8 cellular contexts compared by ENCODE assay signal in the genomic region with DNA sequence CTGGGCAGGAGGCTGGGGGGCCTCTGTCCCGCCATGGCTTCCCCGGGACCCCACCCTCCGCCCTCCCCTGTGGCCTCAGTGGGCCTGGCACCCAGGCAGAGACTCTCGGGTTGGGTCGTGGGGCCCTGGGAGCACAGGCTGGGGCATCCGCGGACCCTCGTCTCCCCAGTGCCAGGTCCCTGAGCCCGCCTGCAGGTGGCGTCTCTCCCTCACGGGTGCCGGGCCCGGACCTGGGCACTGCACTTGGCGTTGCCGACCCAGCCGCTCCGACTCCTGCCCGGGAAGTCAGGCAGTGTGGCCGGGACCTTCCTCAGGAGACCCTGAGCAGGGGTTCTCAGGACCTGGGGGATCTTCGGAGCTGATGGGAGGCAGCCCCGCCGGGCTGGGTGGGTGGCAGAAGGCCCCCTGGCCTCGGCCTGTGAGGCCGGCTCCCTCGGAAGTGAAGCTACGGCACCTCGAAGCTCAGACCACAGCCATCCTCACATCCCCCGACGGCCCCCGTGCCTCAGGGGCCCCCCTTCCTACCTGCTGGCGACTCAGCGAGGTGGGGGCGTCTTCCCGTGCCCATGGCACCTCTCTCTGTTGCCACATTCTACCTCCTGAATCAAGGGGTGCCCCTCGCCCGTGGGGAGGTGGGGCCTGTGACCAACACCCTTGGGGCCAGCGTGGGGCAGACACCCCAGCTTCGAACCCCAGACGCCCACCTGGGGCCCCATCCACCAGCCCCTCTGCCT. TPM values are rescaled to one million over a fixed set of nuclear protein-coding genes. Genes with fewer than 3 reads are reported as not detected.
DNase-seq lines count a peak whose midpoint lies in the region; ATAC-seq and TF ChIP-seq lines count a peak whose summit lies in the region.

No MANE protein-coding gene starts in this region.

- peak overlapping the region; percentile 26 for H3K4me3 Mint-ChIP-seq in dendritic cell treated with granulocyte-macrophage colony-stimulating factor and Interleukin-4, amounts not matched to agents 40 ng/mL and 50 ng/mL, for 4 days

- no peaks in the 10 kb centered on the region for H3K9me3 ChIP-seq in lower lobe of right lung

- H3K27me3 ChIP-seq in lower lobe of right lung (ENCODE audit: low read depth): peaks cover 16% of the 10 kb centered on the region

- no peaks in the 10 kb centered on the region for H3K36me3 ChIP-seq in lower lobe of right lung

- peaks cover 10% of the 10 kb centered on the region for H3K4me1 ChIP-seq in lower lobe of right lung

- H3K27ac ChIP-seq in lower lobe of right lung: no peak overlapping the region

- ATAC-seq in lower lobe of right lung (peak; percentile 87 to 92), HG02642 (IDR thresholded peaks at IDR 0.05; ENCODE audit: poor library complexity, unreplicated experiment) (no peak)

- H3K4me3 ChIP-seq in lower lobe of right lung: peak overlapping the region; percentile 40

- DNase-seq in COLO829 (ENCODE audit: low spot score): peak; percentile 42
- peak; percentile 13 for DNase-seq in GOT3 (lab: John Stamatoyannopoulos, UW)
- DNase-seq in NCI-H345 (lab: John Stamatoyannopoulos, UW): peak; percentile 71
- DNase-seq in activated CD4-positive, alpha-beta T cell treated with anti-CD3 and anti-CD28 coated beads, Interleukin-2, amount 50 U/mL, for 1 hour: peak; percentile 84
- peak; percentile 88 for DNase-seq in lower lobe of right lung
- DNase-seq in stimulated activated CD4-positive, alpha-beta T cell treated with anti-CD3 and anti-CD28 coated beads, Interleukin-4, amount 100 ng/mL, for 4 hours: peak; percentile 78 to 84

- H3K36me3 Mint-ChIP-seq in dendritic cell treated with granulocyte-macrophage colony-stimulating factor and Interleukin-4, amounts not matched to agents 40 ng/mL and 50 ng/mL, for 4 days (ENCODE audit: low read depth): no peaks in the 10 kb centered on the region

- intact Hi-C loops in dendritic cell treated with granulocyte-macrophage colony-stimulating factor and Interleukin-4, amounts not matched to agents 40 ng/mL and 50 ng/mL, for 4 days (cut with micrococcal nuclease): loop anchor here (1.0 to 2.0 kb wide), 2 partner anchors 89 to 128 kb away; no protein-coding TSS in a partner anchor
- intact Hi-C loops in lower lobe of right lung (cut with DNase I): no loop called here

- peaks cover 7% of the 10 kb centered on the region for H3K9me3 Mint-ChIP-seq in dendritic cell treated with granulocyte-macrophage colony-stimulating factor and Interleukin-4, amounts not matched to agents 40 ng/mL and 50 ng/mL, for 4 days

- H3K27ac Mint-ChIP-seq in dendritic cell treated with granulocyte-macrophage colony-stimulating factor and Interleukin-4, amounts not matched to agents 40 ng/mL and 50 ng/mL, for 4 days: no peak overlapping the region

- peak; percentile 95 for TF ChIP-seq CTCF in lower lobe of right lung (IDR thresholded peaks at IDR 0.05)

- H3K4me1 Mint-ChIP-seq in dendritic cell treated with granulocyte-macrophage colony-stimulating factor and Interleukin-4, amounts not matched to agents 40 ng/mL and 50 ng/mL, for 4 days (ENCODE audit: low read depth): peaks cover 17% of the 10 kb centered on the region

- H3K27me3 Mint-ChIP-seq in dendritic cell treated with granulocyte-macrophage colony-stimulating factor and Interleukin-4, amounts not matched to agents 40 ng/mL and 50 ng/mL, for 4 days: peaks cover 59% of the 10 kb centered on the region

RNA-seq across cellular contexts. Expression of a gene that starts 6.4 kb away (rescaled TPM):
- total RNA-seq in lower lobe of right lung: 11.7 TPM

RNA-seq across cellular contexts. Expression of a gene that starts 48.1 kb away (rescaled TPM):
- 0.65 TPM for total RNA-seq in lower lobe of right lung

RNA-seq across cellular contexts. Expression of a gene that starts 51.4 kb away (rescaled TPM):
- 6.6 TPM for total RNA-seq in lower lobe of right lung

Comparison
In these comparisons a context has a peak if more than half of its experiments do, and no peak if none do; other contexts are left out.
1. DNase-seq: peak in every context shown above with its lines; median percentile 88 in lower lobe of right lung; 84 in activated CD4-positive, alpha-beta T cell treated with anti-CD3 and anti-CD28 coated beads, Interleukin-2, amount 50 U/mL, for 1 hour; 81 in stimulated activated CD4-positive, alpha-beta T cell treated with anti-CD3 and anti-CD28 coated beads, Interleukin-4, amount 100 ng/mL, for 4 hours; 71 in NCI-H345; 42 in COLO829; 13 in GOT3.